Comparison of ENCODE assay signal across 8 cellular contexts in the genomic region with DNA sequence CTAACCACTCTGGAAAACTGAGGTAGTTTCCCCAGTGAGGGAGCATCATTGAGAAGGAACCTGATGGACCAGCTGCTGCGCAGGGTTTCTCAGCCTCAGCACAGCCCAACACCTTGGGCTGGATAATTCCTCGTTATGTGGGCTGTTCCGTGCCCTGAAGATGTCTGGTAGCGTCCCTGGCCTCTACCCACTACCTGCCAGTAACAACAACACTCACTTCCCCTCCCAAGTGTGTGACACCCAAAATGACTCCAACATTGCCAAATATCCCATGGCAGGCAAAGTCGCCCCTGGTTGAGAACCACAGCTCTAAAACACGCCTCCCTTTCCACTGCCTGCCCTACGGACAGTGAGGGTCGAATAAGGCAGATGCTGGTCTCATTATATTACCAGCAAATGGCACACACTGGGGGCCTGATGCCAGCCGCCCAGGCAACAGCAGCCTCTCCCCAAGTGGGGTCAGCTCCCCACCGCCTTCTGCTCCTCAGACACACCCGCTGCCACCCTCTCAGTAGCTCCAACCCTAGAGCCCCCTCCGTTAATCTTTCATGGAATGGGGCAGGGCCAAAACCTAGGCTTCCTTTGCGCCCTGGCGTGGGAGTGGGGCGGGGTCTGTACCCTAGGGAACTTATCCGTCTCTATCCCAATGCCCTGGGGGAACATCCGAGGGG. TPM values are rescaled to one million over a fixed set of nuclear protein-coding genes. Genes with fewer than 3 reads are reported as not detected.
DNase-seq lines count a peak whose midpoint lies in the region; ATAC-seq lines count a peak whose summit lies in the region.

No MANE protein-coding gene starts in this region.

- peak overlapping the region; percentile 60 for H3K27ac Mint-ChIP-seq in T-helper 17 cell

- no peaks in the 10 kb centered on the region for H3K36me3 ChIP-seq in stomach smooth muscle (ENCODE audit: control insufficient read depth in 2 of 2, insufficient read depth in 2 of 2, low read length in 2 of 2)

- H3K4me1 ChIP-seq in right cardiac atrium (ENCODE audit: control insufficient read depth, insufficient read depth, low read length) = peaks cover 23% of the 10 kb centered on the region
- H3K4me1 ChIP-seq in stomach smooth muscle (ENCODE audit: control insufficient read depth, insufficient read depth, low read length) = peaks cover 53% of the 10 kb centered on the region

- no peaks in the 10 kb centered on the region for H3K27me3 Mint-ChIP-seq in T-helper 17 cell

- ATAC-seq in T-helper 17 cell (no peak), right cardiac atrium (no peak), HG02678 (IDR thresholded peaks at IDR 0.05; ENCODE audit: unreplicated experiment) (no peak)

- H3K9ac ChIP-seq in stomach smooth muscle (ENCODE audit: low read length in 2 of 2) = peak overlapping the region in 1 of 2 donors; percentile 54

- intact Hi-C loops in right cardiac atrium (cut with DNase I) = loop anchor here in 1 of 4 donors (10.0 kb wide), 1 partner anchor 195 kb away; the partner anchor contains the start of gene QRICH2

- H3K36me3 Mint-ChIP-seq in T-helper 17 cell (ENCODE audit: low read depth) = no peaks in the 10 kb centered on the region

- peak overlapping the region; percentile 88 for H3K4me3 Mint-ChIP-seq in T-helper 17 cell

- DNase-seq in SIG-M5 treated with dmso at 0.1 percent for 504 hours (lab: John Stamatoyannopoulos, UW; ENCODE audit: unreplicated experiment) (peak; percentile 70), SIG-M5 (lab: John Stamatoyannopoulos, UW) (no peak), T-helper 17 cell (no peak), right cardiac atrium (no peak)
- no peak for DNase-seq in activated effector memory CD4-positive, alpha-beta T cell treated with Interleukin-2 at 50 U/mL for 16 hours
- DNase-seq in stimulated activated CD8-positive, alpha-beta memory T cell treated with anti-CD3 and anti-CD28 coated beads, Interleukin-4, amount 100 ng/mL, for 48 hours = no peak

- H3K4me3 ChIP-seq in right cardiac atrium (ENCODE audit: low read length) = peak overlapping the region; percentile 82
- H3K4me3 ChIP-seq in stomach smooth muscle (ENCODE audit: low read length in 2 of 2) = peak overlapping the region; percentile 39 to 74

- no peaks in the 10 kb centered on the region for H3K9me3 ChIP-seq in T-helper 17 cell (ENCODE audit: control insufficient read depth, low read length, poor library complexity, severe bottlenecking)
- no peaks in the 10 kb centered on the region for H3K9me3 ChIP-seq in right cardiac atrium (ENCODE audit: control insufficient read depth, low read length)
- no peaks in the 10 kb centered on the region for H3K9me3 ChIP-seq in stomach smooth muscle (ENCODE audit: control insufficient read depth in 2 of 2, low read length in 2 of 2)

- H3K27me3 ChIP-seq in right cardiac atrium (ENCODE audit: control insufficient read depth, insufficient read depth) (no peaks in the 10 kb centered on the region), stomach smooth muscle (ENCODE audit: control insufficient read depth in 1 of 2, insufficient read depth in 2 of 2, low read length in 2 of 2) (no peaks in the 10 kb centered on the region)

- 64% methylated on average over 17 of the region's 17 CpGs for WGBS in right cardiac atrium

- H3K4me1 Mint-ChIP-seq in T-helper 17 cell = peaks cover 26% of the 10 kb centered on the region

- peak overlapping the region; percentile 74 for H3K27ac ChIP-seq in right cardiac atrium (ENCODE audit: low read length)
- no peak overlapping the region for H3K27ac ChIP-seq in stomach smooth muscle (ENCODE audit: low read length)

RNA-seq across cellular contexts. Expression of gene RHBDF2, which starts 1.0 kb away (rescaled TPM):
- 10 to 100 TPM; 38.3 to 48.7 TPM for total RNA-seq in T-helper 17 cell
- total RNA-seq in right cardiac atrium = 10 to 100 TPM; 10.2 to 16.4 (median 12.8) TPM
- 11.2 TPM for polyA plus RNA-seq in right cardiac atrium

RNA-seq across cellular contexts. Expression of gene AANAT, which starts 32.8 kb away (rescaled TPM):
- total RNA-seq in T-helper 17 cell = not detected
- not detected for total RNA-seq in right cardiac atrium
- not detected for polyA plus RNA-seq in right cardiac atrium

RNA-seq across cellular contexts. Expression of gene CYGB, which starts 37.3 kb away (rescaled TPM):
- total RNA-seq in T-helper 17 cell (not detected), right cardiac atrium (10 to 100 TPM; 46.6 to 83.9 (median 67.3) TPM)
- 58.7 TPM for polyA plus RNA-seq in right cardiac atrium

RNA-seq across cellular contexts. Expression of gene PRCD, which starts 39.6 kb away (rescaled TPM):
- total RNA-seq in T-helper 17 cell (1 to 10 TPM in 1 of 2 donors, not detected in 1; 1.1 TPM), right cardiac atrium (10 to 100 TPM in 3 of 4 donors, 1 to 10 TPM in 1; 6.1 to 11.6 (median 10.9) TPM)
- 9.8 TPM for polyA plus RNA-seq in right cardiac atrium

RNA-seq across cellular contexts. Expression of gene UBE2O, which starts 47.3 kb away (rescaled TPM):
- 10 to 100 TPM; 29.1 to 38.9 TPM for total RNA-seq in T-helper 17 cell
- 10 to 100 TPM; 24.2 to 37.3 (median 34.1) TPM for total RNA-seq in right cardiac atrium
- polyA plus RNA-seq in right cardiac atrium = 23.0 TPM

Comparison
In these comparisons a context has a peak if more than half of its experiments do, and no peak if none do; other contexts are left out.
1. RNA of gene CYGB, which starts 37.3 kb away (total RNA-seq): 46.6 to 83.9 TPM in right cardiac atrium; not detected in T-helper 17 cell; every median in the first group is over 10 times any median in the second.